In genomic region chr9:34552986-34553385, GRCh38 we compare ENCODE assay signal across 24 cellular contexts. TPM values are rescaled to one million over a fixed set of nuclear protein-coding genes. Genes with fewer than 3 reads are reported as not detected.
DNase-seq lines count a peak whose midpoint lies in the region; ATAC-seq and TF ChIP-seq lines count a peak whose summit lies in the region.
"Had no signal": no experiment of that assay in that cellular context is flagged by ENCODE, and none has a peak within 500 bp of the region (broad histone marks: within the 10 kb centered on the region; RNA-seq: fewer than 3 reads in every experiment).

No MANE protein-coding gene starts in this region.

- no peak overlapping the region for H3K27ac Mint-ChIP-seq in endodermal cell
- H3K27ac Mint-ChIP-seq: CD4-positive, alpha-beta T cell; H9 had no signal

- H2AFZ ChIP-seq in SK-N-SH (ENCODE audit: low read depth): no peak overlapping the region
- no peak overlapping the region for H2AFZ ChIP-seq in osteoblast (ENCODE audit: low read length)
- H2AFZ ChIP-seq: GM23248 had no signal

- H3K4me3 ChIP-seq in SK-N-SH (ENCODE audit: low read depth in 2 of 2, low read length in 1 of 2) (no peak overlapping the region), endodermal cell (ENCODE audit: low read length) (no peak overlapping the region), osteoblast (ENCODE audit: insufficient read depth, low read length) (no peak overlapping the region)
- H3K4me3 ChIP-seq: GM23248 had no signal

- H3F3A ChIP-seq in SK-N-SH (replicated peaks; ENCODE audit: insufficient read depth): no peaks in the 10 kb centered on the region

- DNase-seq in SK-N-SH (peak; percentile 19), endodermal cell (peak; percentile 32), osteoblast (ENCODE audit: insufficient read length, low spot score, missing footprints) (peak; percentile 63), DMS53 (lab: John Stamatoyannopoulos, UW) (no peak), NCI-H2196 treated with DMSO at 0.1 percent for 48 hours (lab: John Stamatoyannopoulos, UW; ENCODE audit: unreplicated experiment) (no peak), AG08395 (ENCODE audit: low spot score) (no peak)
- DNase-seq: CD4-positive, alpha-beta T cell; GM23248; H9; KBM-7; MV-4-11; NCI-H1105 treated with DMSO at 0.1 percent for 48 hours; NCI-H146; NCI-H1930; NCI-H2107; NCI-H526 treated with DMSO at 0.1 percent for 48 hours; RPMI8226; SHP77 had no signal

- H3K79me2 ChIP-seq in SK-N-SH (ENCODE audit: insufficient read depth) (no peaks in the 10 kb centered on the region), osteoblast (ENCODE audit: insufficient read depth, low read length) (no peaks in the 10 kb centered on the region)

- CTCF ChIA-PET in SK-N-SH (lab: Yijun Ruan, JAX): interaction anchor here (0.6 to 18.0 kb wide), 5 partner anchors 29 to 184 kb away, joined by 3 to 507 read pairs (median 4); partner anchors contain the start of gene CNTFR

- H3K36me3 ChIP-seq in SK-N-SH (replicated peaks in 1 of 2; ENCODE audit: control insufficient read depth in 1 of 2, insufficient read depth in 2 of 2, low read length in 1 of 2) (no peaks in the 10 kb centered on the region), endodermal cell (ENCODE audit: control insufficient read depth, insufficient read depth, low read length) (no peaks in the 10 kb centered on the region), osteoblast (ENCODE audit: insufficient read depth, low read length) (no peaks in the 10 kb centered on the region)

- H3K9ac ChIP-seq in SK-N-SH: no peak overlapping the region
- no peak overlapping the region for H3K9ac ChIP-seq in endodermal cell (ENCODE audit: extremely low read depth, low read length, poor library complexity, severe bottlenecking)
- H3K9ac ChIP-seq: GM23248 had no signal

- 60% methylated on average over 1 of the region's 2 CpGs for WGBS in SK-N-SH (ENCODE audit: low lambda C conversion rate)
- 100% methylated on average over 2 of the region's 2 CpGs; no CpG with 5 or more reads in 1 of the 2 experiments for WGBS in endodermal cell (ENCODE audit: insufficient coverage in 1 of 2, insufficient read length in 1 of 2), 2 experiments

- no peak overlapping the region for H3K4me3 Mint-ChIP-seq in endodermal cell
- H3K4me3 Mint-ChIP-seq: CD4-positive, alpha-beta T cell; H9 had no signal

- H3K4me2 ChIP-seq in SK-N-SH: no peak overlapping the region
- H3K4me2 ChIP-seq in osteoblast (ENCODE audit: insufficient read depth, low read length): no peak overlapping the region

- H3K4me1 Mint-ChIP-seq in endodermal cell: peaks cover 8% of the 10 kb centered on the region

- H3K27me3 ChIP-seq in SK-N-SH (ENCODE audit: insufficient read depth) (no peaks in the 10 kb centered on the region; the same call in 1 of the 2 replicates), endodermal cell (ENCODE audit: control insufficient read depth, insufficient read depth, low read length, poor library complexity, severe bottlenecking) (no peaks in the 10 kb centered on the region), osteoblast (ENCODE audit: insufficient read depth, low read length) (peaks cover 5% of the 10 kb centered on the region)

- no peaks in the 10 kb centered on the region for H4K20me1 ChIP-seq in SK-N-SH (ENCODE audit: insufficient read depth)
- H4K20me1 ChIP-seq in osteoblast (ENCODE audit: insufficient read depth, low read length): no peaks in the 10 kb centered on the region

- H3K27ac ChIP-seq in SK-N-SH (ENCODE audit: low read depth in 2 of 2, low read length in 1 of 2) (peak overlapping the region in 1 of 2 experiments; percentile 91; a peak in 2 of 4 replicates), endodermal cell (ENCODE audit: low read depth, low read length) (peak overlapping the region; percentile 38), osteoblast (ENCODE audit: low read depth, low read length) (no peak overlapping the region)
- H3K27ac ChIP-seq: 22Rv1, GM23248 had no signal

- peaks cover 8% of the 10 kb centered on the region for H3K27me3 Mint-ChIP-seq in endodermal cell (ENCODE audit: insufficient read depth)

- no peaks in the 10 kb centered on the region for H3K36me3 Mint-ChIP-seq in endodermal cell (ENCODE audit: low read depth)

- H3K4me1 ChIP-seq in SK-N-SH (ENCODE audit: control insufficient read depth in 1 of 2, insufficient read depth in 2 of 2, low read depth in 1 of 2, low read length in 1 of 2) (peaks cover 0 to 74% of the 10 kb centered on the region in 2 experiments; a peak in 1 of 4 replicates), endodermal cell (ENCODE audit: control insufficient read depth, insufficient read depth, low read length) (peaks cover 2% of the 10 kb centered on the region), osteoblast (ENCODE audit: insufficient read depth, low read length) (no peaks in the 10 kb centered on the region)

- POLR2A ChIA-PET in SK-N-SH (lab: Yijun Ruan, JAX): no interaction called here

- ATAC-seq in SK-N-SH treated with all-trans-retinoic acid at 6 μM for 48 hours: no peak

- H3K9me2 ChIP-seq in SK-N-SH: no peaks in the 10 kb centered on the region

- no peaks in the 10 kb centered on the region for H3K9me3 Mint-ChIP-seq in endodermal cell
- H3K9me3 Mint-ChIP-seq: CD4-positive, alpha-beta T cell; H9 had no signal

- TF ChIP-seq RAD21 in SK-N-SH (IDR thresholded peaks at IDR 0.05; ENCODE audit: low read length): no peak

- no peak for TF ChIP-seq CTCF in SK-N-SH (IDR thresholded peaks at IDR 0.05)
- TF ChIP-seq CTCF in endodermal cell (conservative IDR thresholded peaks at IDR 0.05): no peak
- no peak for TF ChIP-seq CTCF in osteoblast (IDR thresholded peaks at IDR 0.05; ENCODE audit: extremely low read depth, low read depth, low read length)

- TF ChIP-seq EP300 in SK-N-SH (IDR thresholded peaks at IDR 0.05; ENCODE audit: borderline replicate concordance in 1 of 2, low read depth in 1 of 2, low read length in 1 of 2): no peak

- no peaks in the 10 kb centered on the region for H3K9me3 ChIP-seq in SK-N-SH
- H3K9me3 ChIP-seq in endodermal cell (ENCODE audit: control insufficient read depth, low read length): no peaks in the 10 kb centered on the region
- no peaks in the 10 kb centered on the region for H3K9me3 ChIP-seq in osteoblast (ENCODE audit: low read depth, low read length)

TF ChIP-seq in SK-N-SH, 30 proteins besides CTCF, POLR2A, EP300 and RAD21 (continues in another document):
- TF ChIP-seq MAX (IDR thresholded peaks at IDR 0.05; ENCODE audit: low read depth) (no peak), GATA2 (CRISPR knock-in tag; IDR thresholded peaks at IDR 0.05) (no peak), MEF2A (IDR thresholded peaks at IDR 0.05; ENCODE audit: borderline replicate concordance, low read depth) (no peak), RFX5 (IDR thresholded peaks at IDR 0.05; ENCODE audit: low read length) (no peak), POLR2AphosphoS5 (IDR thresholded peaks at IDR 0.05; ENCODE audit: low read depth, low read length) (no peak)

TF ChIP-seq in SK-N-SH treated with all-trans-retinoic acid at 6 μM for 48 hours, 23 proteins besides CTCF, POLR2A, EP300 and RAD21:
- TF ChIP-seq TSHZ2 (CRISPR knock-in tag; IDR thresholded peaks at IDR 0.05) (no peak), ZFP30 (CRISPR knock-in tag; IDR thresholded peaks at IDR 0.05) (no peak), ZC3H10 (CRISPR knock-in tag; IDR thresholded peaks at IDR 0.05) (no peak), GLIS3 (CRISPR knock-in tag; IDR thresholded peaks at IDR 0.05) (no peak)

RNA-seq across cellular contexts. Expression of gene ENHO, which starts 30.2 kb away (rescaled TPM):
- 1.2 and 1.5 TPM in 2 replicates for polyA plus RNA-seq in SK-N-SH (2012; rRNA removed)
- polyA plus RNA-seq in SK-N-SH (2012; cell fraction: cytosol; rRNA removed): 0.44 and 1.2 TPM in 2 replicates
- 0.18 and 1.0 TPM in 2 replicates for polyA plus RNA-seq in SK-N-SH (2012; cell fraction: nucleus; rRNA removed)
- total RNA-seq in endodermal cell (10 to 100 TPM in 1 of 2 donors, 1 to 10 TPM in 1; 7.1 to 14.5 TPM), osteoblast (under 0.01 and 0.29 TPM in 2 replicates)
- 19.4 TPM for polyA plus RNA-seq in endodermal cell (2013, experiment 1 of 2)
- polyA plus RNA-seq in endodermal cell (2013, experiment 2 of 2): 17.3 TPM
- total RNA-seq: GM23248, MCF 10A, NCI-H460 had no signal
- polyA plus RNA-seq: GM23248 had no signal

RNA-seq across cellular contexts. Expression of gene CNTFR, which starts 36.5 kb away (rescaled TPM):
- polyA plus RNA-seq in SK-N-SH (2012; rRNA removed): 1.8 and 3.7 TPM in 2 replicates
- 2.5 and 5.0 TPM in 2 replicates for polyA plus RNA-seq in SK-N-SH (2012; cell fraction: cytosol; rRNA removed)
- polyA plus RNA-seq in SK-N-SH (2012; cell fraction: nucleus; rRNA removed): 1.2 and 2.3 TPM in 2 replicates
- 1 to 10 TPM in 1 of 2 donors, under 1 TPM in 1; 0.53 to 1.6 TPM for total RNA-seq in endodermal cell
- polyA plus RNA-seq in endodermal cell (2013, experiment 1 of 2): 187 TPM
- 167 TPM for polyA plus RNA-seq in endodermal cell (2013, experiment 2 of 2)
- total RNA-seq in osteoblast: under 0.01 TPM in 1 of 2 replicates, not detected in the other
- total RNA-seq: CD4-positive, alpha-beta T cell; Daoy; GM23248; LHCN-M2; MCF 10A; NCI-H460 had no signal
- polyA plus RNA-seq: GM23248 had no signal

RNA-seq across cellular contexts. Expression of gene RPP25L, which starts 58.9 kb away (rescaled TPM):
- 46.3 and 47.6 TPM in 2 replicates for polyA plus RNA-seq in SK-N-SH (2012; rRNA removed)
- 22.6 and 32.3 TPM in 2 replicates for polyA plus RNA-seq in SK-N-SH (2012; cell fraction: cytosol; rRNA removed)
- polyA plus RNA-seq in SK-N-SH (2012; cell fraction: nucleus; rRNA removed): 21.7 and 29.2 TPM in 2 replicates
- total RNA-seq in endodermal cell (10 to 100 TPM; 19.3 to 22.4 TPM), osteoblast (17.7 and 19.2 TPM in 2 replicates)
- polyA plus RNA-seq in endodermal cell (2013, experiment 1 of 2): 30.1 TPM
- 22.1 TPM for polyA plus RNA-seq in endodermal cell (2013, experiment 2 of 2)

Comparison
In these comparisons a context has a peak if more than half of its experiments do, and no peak if none do; other contexts are left out.
1. DNase-seq: peak in SK-N-SH (single experiment), endodermal cell (single experiment) and osteoblast (single experiment); none in DMS53 (single experiment), NCI-H2196 treated with DMSO at 0.1 percent for 48 hours (single experiment) and AG08395 (single experiment).